14 cellular contexts compared by ENCODE assay signal in the genomic region with DNA sequence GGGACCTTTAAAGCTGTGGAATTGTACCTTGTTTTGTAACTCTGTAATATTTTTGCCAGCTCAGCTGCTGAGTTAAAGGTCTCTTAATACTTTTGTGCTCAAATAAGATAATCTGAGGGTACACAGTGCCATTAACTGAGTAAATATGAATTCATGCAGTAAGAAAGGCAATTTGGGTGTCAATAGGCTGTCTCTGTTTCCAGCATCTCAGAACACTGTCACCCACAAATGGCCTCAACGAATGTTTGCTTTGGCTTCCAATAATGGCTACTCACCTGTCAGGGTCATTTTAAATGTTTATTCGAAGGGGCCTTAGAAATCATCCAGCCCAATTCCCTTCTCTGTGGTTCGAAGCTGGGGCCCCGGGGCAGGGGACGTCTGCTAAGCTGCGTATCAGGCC.
"Had no signal": no experiment of that assay in that cellular context is flagged by ENCODE, and none has a peak within 500 bp of the region (broad histone marks: within the 10 kb centered on the region; RNA-seq: fewer than 3 reads in every experiment).

No MANE protein-coding gene starts in this region.

- H3K36me3 ChIP-seq: neutrophil had no signal

- ATAC-seq: activated CD8-positive, alpha-beta memory T cell treated with anti-CD3 and anti-CD28 coated beads, Interleukin-2, amount 10 ng/mL, durations not matched to agents 7 days and 5 days; activated T-cell treated with anti-CD3 and anti-CD28 coated beads, Interleukin-2, amount 50 U/mL, for 4 hours; esophagus mucosa; left colon; naive thymus-derived CD8-positive, alpha-beta T cell; stimulated activated naive B cell treated with anti-CD40 and anti-IgM and Interleukin-4, amounts not matched to agents 10 μg/mL and 1 μg/mL and 100 μg/mL, for 72 hours had no signal

- FAIRE-seq: endometrium had no signal

- H3K27ac Mint-ChIP-seq: activated CD8-positive, alpha-beta memory T cell treated with anti-CD3 and anti-CD28 coated beads, Interleukin-2, amount 10 ng/mL, durations not matched to agents 7 days and 5 days; naive thymus-derived CD8-positive, alpha-beta T cell; stimulated activated naive B cell treated with anti-CD40 and anti-IgM and Interleukin-4, amounts not matched to agents 10 μg/mL and 1 μg/mL and 100 μg/mL, for 72 hours had no signal

- H3K9me3 ChIP-seq: ascending aorta, neutrophil, transverse colon had no signal

- H3K36me3 Mint-ChIP-seq: activated CD8-positive, alpha-beta memory T cell treated with anti-CD3 and anti-CD28 coated beads, Interleukin-2, amount 10 ng/mL, durations not matched to agents 7 days and 5 days had no signal

- H3K4me3 ChIP-seq: ascending aorta, transverse colon had no signal

- H3K27me3 Mint-ChIP-seq: activated CD8-positive, alpha-beta memory T cell treated with anti-CD3 and anti-CD28 coated beads, Interleukin-2, amount 10 ng/mL, durations not matched to agents 7 days and 5 days had no signal

- H3K27ac ChIP-seq: ascending aorta, neutrophil, transverse colon had no signal

- H3K4me1 Mint-ChIP-seq: stimulated activated naive B cell treated with anti-CD40 and anti-IgM and Interleukin-4, amounts not matched to agents 10 μg/mL and 1 μg/mL and 100 μg/mL, for 72 hours had no signal

- H3K4me1 ChIP-seq: ascending aorta, transverse colon had no signal

- H3K27me3 ChIP-seq: ascending aorta, neutrophil, transverse colon had no signal

- H3K9me3 Mint-ChIP-seq: activated T-cell treated with anti-CD3 and anti-CD28 coated beads, Interleukin-2, amount 50 U/mL, for 4 hours; naive thymus-derived CD8-positive, alpha-beta T cell; stimulated activated naive B cell treated with anti-CD40 and anti-IgM and Interleukin-4, amounts not matched to agents 10 μg/mL and 1 μg/mL and 100 μg/mL, for 72 hours had no signal

- DNase-seq: activated CD4-positive, alpha-beta T cell treated with anti-CD3 and anti-CD28 coated beads for 1 hour; activated CD4-positive, alpha-beta T cell treated with anti-CD3 and anti-CD28 coated beads, Interleukin-2, amount 50 U/mL, for 48 hours; activated CD8-positive, alpha-beta memory T cell treated with anti-CD3 and anti-CD28 coated beads, Interleukin-2, amount 10 ng/mL, durations not matched to agents 7 days and 5 days; activated gamma-delta T cell treated with Interleukin-2 at 50 U/mL for 16 hours; activated T-cell treated with anti-CD3 and anti-CD28 coated beads, Interleukin-2, amount 50 U/mL, for 4 hours; stimulated activated CD4-positive, alpha-beta T cell treated with anti-CD3 and anti-CD28 coated beads, Interleukin-2, amount 100 ng/mL, for 24 hours; stimulated activated naive B cell treated with anti-CD40 and anti-IgM and Interleukin-4, amounts not matched to agents 10 μg/mL and 1 μg/mL and 100 μg/mL, for 72 hours; transverse colon had no signal

- H3K4me3 Mint-ChIP-seq: activated CD8-positive, alpha-beta memory T cell treated with anti-CD3 and anti-CD28 coated beads, Interleukin-2, amount 10 ng/mL, durations not matched to agents 7 days and 5 days; activated T-cell treated with anti-CD3 and anti-CD28 coated beads, Interleukin-2, amount 50 U/mL, for 4 hours; naive thymus-derived CD8-positive, alpha-beta T cell; stimulated activated naive B cell treated with anti-CD40 and anti-IgM and Interleukin-4, amounts not matched to agents 10 μg/mL and 1 μg/mL and 100 μg/mL, for 72 hours had no signal
